In genomic region chr19:14116525-14116917, GRCh38 we compare ENCODE assay signal across 9 cellular contexts. TPM values are rescaled to one million over a fixed set of nuclear protein-coding genes. Genes with fewer than 3 reads are reported as not detected.
DNase-seq lines count a peak whose midpoint lies in the region; ATAC-seq and TF ChIP-seq lines count a peak whose summit lies in the region.
"Had no signal": no experiment of that assay in that cellular context is flagged by ENCODE, and none has a peak within 500 bp of the region (broad histone marks: within the 10 kb centered on the region; RNA-seq: fewer than 3 reads in every experiment).

No MANE protein-coding gene starts in this region.

- H3K27ac ChIP-seq in DOHH2 (ENCODE audit: low read depth, low read length) (no peak overlapping the region), RWPE2 (ENCODE audit: poor library complexity, severe bottlenecking) (peak overlapping the region; percentile 16), esophagus squamous epithelium (peak overlapping the region; percentile 77 to 100 (median 90)), psoas muscle (peak overlapping the region; percentile 88)

- H3K79me2 ChIP-seq in DOHH2 (ENCODE audit: control insufficient read depth, low read length), result peaks cover 36% of the 10 kb centered on the region

- H3K4me3 ChIP-seq in DOHH2 (ENCODE audit: low read length) (peak overlapping the region; percentile 81), RWPE2 (ENCODE audit: severe bottlenecking) (peak overlapping the region; percentile 94), esophagus squamous epithelium (peak overlapping the region; percentile 91 to 97 (median 94)), psoas muscle (peak overlapping the region; percentile 90)

- no peak for ATAC-seq in RWPE2 (ENCODE audit: low read depth)
- ATAC-seq in psoas muscle, result no peak
- ATAC-seq in left colon, result no peak
- ATAC-seq in GM19395 (IDR thresholded peaks at IDR 0.05; ENCODE audit: unreplicated experiment), result no peak

- WGBS in esophagus squamous epithelium, 2 donors, result 0 to 7% methylated on average over 2 to 6 of the region's 6 CpGs
- 4 to 6% (median 6%) methylated on average over 6 of the region's 6 CpGs for WGBS in psoas muscle, 3 donors

- no peaks in the 10 kb centered on the region for H3K27me3 ChIP-seq in DOHH2 (ENCODE audit: control insufficient read depth, low read length)
- no peaks in the 10 kb centered on the region for H3K27me3 ChIP-seq in RWPE2 (ENCODE audit: insufficient read depth, poor library complexity, severe bottlenecking)
- H3K27me3 ChIP-seq in esophagus squamous epithelium, result no peaks in the 10 kb centered on the region
- H3K27me3 ChIP-seq in psoas muscle (ENCODE audit: insufficient read depth in 3 of 3, low read length in 2 of 3), result no peaks in the 10 kb centered on the region

- H3K9me3 ChIP-seq in DOHH2 (ENCODE audit: control insufficient read depth, insufficient read depth, low read length), result no peaks in the 10 kb centered on the region
- H3K9me3 ChIP-seq in RWPE2 (ENCODE audit: severe bottlenecking), result no peaks in the 10 kb centered on the region
- no peaks in the 10 kb centered on the region for H3K9me3 ChIP-seq in esophagus squamous epithelium
- no peaks in the 10 kb centered on the region for H3K9me3 ChIP-seq in psoas muscle

- no peak for TF ChIP-seq POLR2A in esophagus squamous epithelium (IDR thresholded peaks at IDR 0.05)

- DNase-seq in RWPE2 (ENCODE audit: low spot score) (no peak), esophagus squamous epithelium (lab: John Stamatoyannopoulos, UW) (no peak), psoas muscle (no peak), left colon (no peak), AG08395 (ENCODE audit: low spot score) (no peak), COLO668 (lab: John Stamatoyannopoulos, UW; ENCODE audit: unreplicated experiment) (no peak)

- H3K36me3 ChIP-seq in DOHH2 (ENCODE audit: control insufficient read depth, low read length) (peaks cover 7% of the 10 kb centered on the region), RWPE2 (ENCODE audit: low read depth) (no peaks in the 10 kb centered on the region), esophagus squamous epithelium (no peaks in the 10 kb centered on the region), psoas muscle (ENCODE audit: insufficient read depth in 1 of 2, low read depth in 1 of 2) (no peaks in the 10 kb centered on the region)

- intact Hi-C loops in esophagus squamous epithelium (cut with DNase I), result no loop called here
- intact Hi-C loops in psoas muscle (cut with DNase I), result loop anchor here in 1 of 2 donors (5.0 kb wide), 1 partner anchor 34 kb away; no protein-coding TSS in a partner anchor
- intact Hi-C loops in left colon (cut with DNase I, micrococcal nuclease), result no loop called here

- H3K9me2 ChIP-seq in DOHH2 (replicated peaks; ENCODE audit: control insufficient read depth, low read length), result no peaks in the 10 kb centered on the region

- peak overlapping the region; percentile 67 for H3K4me2 ChIP-seq in DOHH2 (ENCODE audit: low read length)

- H3F3A ChIP-seq in DOHH2 (ENCODE audit: control insufficient read depth, insufficient read depth), result peaks cover 21% of the 10 kb centered on the region

- H3K4me1 ChIP-seq in DOHH2 (ENCODE audit: control insufficient read depth, low read length) (peaks cover 36% of the 10 kb centered on the region), RWPE2 (ENCODE audit: insufficient read depth, poor library complexity, severe bottlenecking) (peaks cover 8% of the 10 kb centered on the region), esophagus squamous epithelium (peaks cover 35 to 78% (median 56%) of the 10 kb centered on the region in 3 donors), psoas muscle (peaks cover 66% of the 10 kb centered on the region)

- H4K20me1 ChIP-seq in DOHH2 (ENCODE audit: control insufficient read depth, insufficient read depth, low read depth, low read length), result peaks cover 8% of the 10 kb centered on the region; the same call in 1 of the 2 replicates

- TF ChIP-seq CTCF in DOHH2 (IDR thresholded peaks at IDR 0.05; ENCODE audit: low read depth, low read length, poor library complexity, severe bottlenecking) (no peak), RWPE2 (IDR thresholded peaks at IDR 0.05; ENCODE audit: poor library complexity, severe bottlenecking) (no peak), esophagus squamous epithelium (IDR thresholded peaks at IDR 0.05) (no peak), psoas muscle (IDR thresholded peaks at IDR 0.05) (no peak)

RNA-seq across cellular contexts. Expression of gene PRKACA, which starts 1.0 kb away (rescaled TPM):
- total RNA-seq in esophagus squamous epithelium (10 to 100 TPM; 28.6 to 42.8 (median 37.0) TPM), psoas muscle (100 to 1,000 TPM; 209 to 509 (median 312) TPM), left colon (10 to 100 TPM; 78.8 to 80.1 TPM)
- polyA plus RNA-seq in psoas muscle, result 100 to 1,000 TPM in 2 of 3 donors, 10 to 100 TPM in 1; 99.3 to 208 (median 135) TPM

RNA-seq across cellular contexts. Expression of gene ASF1B, which starts 19.9 kb away (rescaled TPM):
- total RNA-seq in esophagus squamous epithelium (10 to 100 TPM in 2 of 4 donors, 1 to 10 TPM in 2; 3.2 to 25.6 (median 14.2) TPM), psoas muscle (1 to 10 TPM in 1 of 4 donors, under 1 TPM in 2, not detected in 1; 0.63 to 6.0 (median 0.84) TPM), left colon (10 to 100 TPM in 1 of 2 donors, 1 to 10 TPM in 1; 6.5 to 12.5 TPM)
- polyA plus RNA-seq in psoas muscle, result 1 to 10 TPM in 2 of 3 donors, under 1 TPM in 1; 0.20 to 1.2 (median 1.0) TPM

RNA-seq across cellular contexts. Expression of gene SAMD1, which starts 26.0 kb away (rescaled TPM):
- 10 to 100 TPM; 16.8 to 32.2 (median 27.1) TPM for total RNA-seq in esophagus squamous epithelium
- 10 to 100 TPM; 27.3 to 54.4 (median 39.6) TPM for total RNA-seq in psoas muscle
- polyA plus RNA-seq in psoas muscle, result 10 to 100 TPM; 39.9 to 99.9 (median 60.4) TPM
- 10 to 100 TPM; 45.8 to 51.5 TPM for total RNA-seq in left colon

RNA-seq across cellular contexts. Expression of gene C19orf67, which starts 30.9 kb away (rescaled TPM):
- total RNA-seq in esophagus squamous epithelium (not detected), psoas muscle (not detected), left colon (under 1 TPM in 1 of 2 donors, not detected in 1; 0.42 TPM)
- not detected for polyA plus RNA-seq in psoas muscle
- total RNA-seq: lung microvascular endothelial cell had no signal

RNA-seq across cellular contexts. Expression of gene MISP3, which starts 43.9 kb away (rescaled TPM):
- total RNA-seq in esophagus squamous epithelium, result 1 to 10 TPM; 2.0 to 8.9 (median 4.0) TPM
- 1 to 10 TPM; 2.0 to 6.3 (median 2.9) TPM for total RNA-seq in psoas muscle
- polyA plus RNA-seq in psoas muscle, result 10 to 100 TPM in 1 of 3 donors, 1 to 10 TPM in 2; 1.8 to 15.4 (median 2.1) TPM
- 10 to 100 TPM; 32.9 to 40.3 TPM for total RNA-seq in left colon
- total RNA-seq: lung microvascular endothelial cell had no signal
